In the genomic region with DNA sequence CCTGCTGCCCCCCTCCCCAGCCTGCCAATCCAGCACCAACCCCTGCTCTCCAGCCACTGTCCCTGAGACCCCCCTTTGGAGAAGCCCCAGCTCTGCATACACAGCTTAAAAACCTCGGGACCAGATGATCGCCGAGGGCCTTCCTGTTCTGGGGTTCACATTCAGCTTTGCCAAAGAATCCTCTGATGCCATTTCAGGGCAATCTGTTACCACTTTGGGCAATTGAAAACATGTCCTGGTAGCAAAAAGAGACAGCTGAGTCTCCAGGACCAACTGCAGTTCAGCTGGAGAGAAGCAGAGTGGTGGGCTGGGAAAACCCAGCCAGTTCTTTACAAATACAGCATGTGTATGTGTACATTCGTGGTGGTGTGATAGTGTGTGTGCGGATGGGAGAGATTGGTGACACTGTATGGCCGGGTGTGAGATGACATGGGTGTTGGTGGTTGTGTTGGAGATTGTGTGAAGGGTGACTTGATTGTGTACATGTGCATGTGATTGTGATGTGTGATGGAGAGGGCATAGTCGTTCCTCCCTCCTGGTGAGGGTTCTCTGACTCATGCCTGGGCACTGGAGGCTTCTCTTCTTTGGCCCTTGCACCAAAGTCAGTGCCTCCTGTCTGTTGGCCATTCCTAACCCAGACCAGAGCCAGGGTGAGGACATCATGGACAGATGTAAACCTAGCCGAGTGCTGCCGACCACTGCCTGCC, we compare ENCODE assay signal across 22 cellular contexts. TPM values are rescaled to one million over a fixed set of nuclear protein-coding genes. Genes with fewer than 3 reads are reported as not detected.
A peak's percentile ranks its signal among the peaks of the same experiment; 100 is the strongest.
DNase-seq lines count a peak whose midpoint lies in the region; ATAC-seq and TF ChIP-seq lines count a peak whose summit lies in the region.
"Had no signal": no experiment of that assay in that cellular context is flagged by ENCODE, and none has a peak within 500 bp of the region (broad histone marks: within the 10 kb centered on the region; RNA-seq: fewer than 3 reads in every experiment).

No MANE protein-coding gene starts in this region.

- no peak overlapping the region for H3K4me3 Mint-ChIP-seq in WTC11
- H3K4me3 Mint-ChIP-seq: activated CD4-positive, alpha-beta T cell treated with anti-CD3 and anti-CD28 coated beads, Interleukin-2, amount 10 ng/mL, durations not matched to agents 24 days and 14 days; GM23338; neural progenitor cell; T-helper 1 cell treated with Interleukin-12 subunit alpha and Interleukin-12 subunit beta and Interleukin-4 antibody, amounts not matched to agents 30 μg/mL and 1 μg/mL, for 36 hours had no signal

- H3K4me3 ChIP-seq in BLaER1 (no peak overlapping the region), testis (no peak overlapping the region)
- H3K4me3 ChIP-seq: GM23338, left lung, mucosa of descending colon, neural progenitor cell had no signal

- DNase-seq in WTC11 (ENCODE audit: low spot score) (no peak), fibroblast of peridontal ligament (ENCODE audit: extremely low read depth) (peak; percentile 44), testis (no peak), posterior vena cava (ENCODE audit: low spot score) (no peak), NCI-H345 treated with DMSO at 0.1 percent for 48 hours (lab: John Stamatoyannopoulos, UW; ENCODE audit: unreplicated experiment) (no peak), SKM-1 (lab: John Stamatoyannopoulos, UW; ENCODE audit: unreplicated experiment) (no peak)
- DNase-seq: activated CD4-positive, alpha-beta T cell treated with anti-CD3 and anti-CD28 coated beads, Interleukin-2, amount 10 ng/mL, durations not matched to agents 24 days and 14 days; activated CD8-positive, alpha-beta memory T cell treated with anti-CD3 and anti-CD28 coated beads, Interleukin-2, amount 50 U/mL, for 48 hours; activated gamma-delta T cell treated with Interleukin-2 at 50 U/mL for 16 hours; effector CD4-positive, alpha-beta T cell; head of caudate nucleus; mucosa of descending colon; NCI-H748 treated with DMSO at 0.1 percent for 48 hours; OCI-M1; SHP77 treated with DMSO at 0.1 percent for 48 hours; substantia nigra had no signal

- no peaks in the 10 kb centered on the region for H3K36me3 Mint-ChIP-seq in WTC11

- CTCF ChIA-PET in WTC11 (lab: Charles Lee): interaction anchor here (1.2 to 2.2 kb wide), 2 partner anchors 40 to 76 kb away, joined by 3 to 11 read pairs; no protein-coding TSS in a partner anchor

- no peaks in the 10 kb centered on the region for H3K27me3 Mint-ChIP-seq in WTC11 (ENCODE audit: low read depth)
- H3K27me3 Mint-ChIP-seq: activated CD4-positive, alpha-beta T cell treated with anti-CD3 and anti-CD28 coated beads, Interleukin-2, amount 10 ng/mL, durations not matched to agents 24 days and 14 days had no signal

- intact Hi-C loops in testis (cut with DNase I; ENCODE audit: low total_unique reads) (no loop called here), posterior vena cava (cut with DNase I) (no loop called here)

- no peaks in the 10 kb centered on the region for H4K20me1 ChIP-seq in BLaER1

- H3K4me1 ChIP-seq in BLaER1: peaks cover 81% of the 10 kb centered on the region
- H3K4me1 ChIP-seq in testis: peaks cover 22% of the 10 kb centered on the region

- peak overlapping the region; percentile 56; the same call in 1 of the 2 replicates for H3K9ac ChIP-seq in BLaER1
- H3K9ac ChIP-seq: neural progenitor cell had no signal

- WGBS in testis, 2 donors: 74 to 79% methylated on average over 9 of the region's 9 CpGs

- H3K9me3 Mint-ChIP-seq in WTC11: no peaks in the 10 kb centered on the region
- H3K9me3 Mint-ChIP-seq: activated CD4-positive, alpha-beta T cell treated with anti-CD3 and anti-CD28 coated beads, Interleukin-2, amount 10 ng/mL, durations not matched to agents 24 days and 14 days; GM23338; neural progenitor cell; T-helper 1 cell treated with Interleukin-12 subunit alpha and Interleukin-12 subunit beta and Interleukin-4 antibody, amounts not matched to agents 30 μg/mL and 1 μg/mL, for 36 hours had no signal

- TF ChIP-seq CTCF in WTC11 (IDR thresholded peaks at IDR 0.05) (no peak), testis (IDR thresholded peaks at IDR 0.05) (no peak)

- ATAC-seq in WTC11: no peak
- ATAC-seq: esophagus mucosa, GM23338, left lung, mucosa of descending colon had no signal

- peak overlapping the region; percentile 58 for H3K27ac ChIP-seq in BLaER1
- peak overlapping the region; percentile 33 to 70 for H3K27ac ChIP-seq in testis
- H3K27ac ChIP-seq: left lung had no signal

- H3K4me1 Mint-ChIP-seq in WTC11: no peaks in the 10 kb centered on the region
- H3K4me1 Mint-ChIP-seq: activated CD4-positive, alpha-beta T cell treated with anti-CD3 and anti-CD28 coated beads, Interleukin-2, amount 10 ng/mL, durations not matched to agents 24 days and 14 days; GM23338 had no signal

- H3K36me3 ChIP-seq in BLaER1: no peaks in the 10 kb centered on the region
- no peaks in the 10 kb centered on the region for H3K36me3 ChIP-seq in testis (ENCODE audit: low read depth, missing control alignments)
- H3K36me3 ChIP-seq: left lung, neural progenitor cell had no signal

- H3K27ac Mint-ChIP-seq in WTC11: peak overlapping the region; percentile 1
- H3K27ac Mint-ChIP-seq: activated CD4-positive, alpha-beta T cell treated with anti-CD3 and anti-CD28 coated beads, Interleukin-2, amount 10 ng/mL, durations not matched to agents 24 days and 14 days; GM23338; T-helper 1 cell treated with Interleukin-12 subunit alpha and Interleukin-12 subunit beta and Interleukin-4 antibody, amounts not matched to agents 30 μg/mL and 1 μg/mL, for 36 hours had no signal

- H3K9me3 ChIP-seq in BLaER1 (no peaks in the 10 kb centered on the region), testis (no peaks in the 10 kb centered on the region)
- H3K9me3 ChIP-seq: left lung, mucosa of descending colon had no signal

- peak overlapping the region; percentile 84 for H3K4me2 ChIP-seq in BLaER1
- H3K4me2 ChIP-seq: GM23338 had no signal

- H3K27me3 ChIP-seq in BLaER1 (no peaks in the 10 kb centered on the region), testis (no peaks in the 10 kb centered on the region)
- H3K27me3 ChIP-seq: left lung, neural progenitor cell had no signal

- no peak for TF ChIP-seq POLR2A in testis (IDR thresholded peaks at IDR 0.05)

- POLR2A ChIA-PET in WTC11 (lab: Charles Lee): no interaction called here

TF ChIP-seq in WTC11, 78 proteins besides CTCF, POLR2A, EP300 and RAD21 (continues in another document):
- TF ChIP-seq ZNF396 (CRISPR knock-in tag; IDR thresholded peaks at IDR 0.05; ENCODE audit: borderline replicate concordance) (no peak), ZNF121 (CRISPR knock-in tag; IDR thresholded peaks at IDR 0.05) (no peak), KAT7 (CRISPR knock-in tag; IDR thresholded peaks at IDR 0.05; ENCODE audit: borderline replicate concordance) (no peak), MYBL2 (CRISPR knock-in tag; IDR thresholded peaks at IDR 0.05) (no peak), JUN (CRISPR knock-in tag; IDR thresholded peaks at IDR 0.05) (no peak)
- TF ChIP-seq, protein P1, sequence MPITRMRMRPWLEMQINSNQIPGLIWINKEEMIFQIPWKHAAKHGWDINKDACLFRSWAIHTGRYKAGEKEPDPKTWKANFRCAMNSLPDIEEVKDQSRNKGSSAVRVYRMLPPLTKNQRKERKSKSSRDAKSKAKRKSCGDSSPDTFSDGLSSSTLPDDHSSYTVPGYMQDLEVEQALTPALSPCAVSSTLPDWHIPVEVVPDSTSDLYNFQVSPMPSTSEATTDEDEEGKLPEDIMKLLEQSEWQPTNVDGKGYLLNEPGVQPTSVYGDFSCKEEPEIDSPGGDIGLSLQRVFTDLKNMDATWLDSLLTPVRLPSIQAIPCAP (CRISPR knock-in tag; IDR thresholded peaks at IDR 0.05): no peak
- TF ChIP-seq, protein P2, sequence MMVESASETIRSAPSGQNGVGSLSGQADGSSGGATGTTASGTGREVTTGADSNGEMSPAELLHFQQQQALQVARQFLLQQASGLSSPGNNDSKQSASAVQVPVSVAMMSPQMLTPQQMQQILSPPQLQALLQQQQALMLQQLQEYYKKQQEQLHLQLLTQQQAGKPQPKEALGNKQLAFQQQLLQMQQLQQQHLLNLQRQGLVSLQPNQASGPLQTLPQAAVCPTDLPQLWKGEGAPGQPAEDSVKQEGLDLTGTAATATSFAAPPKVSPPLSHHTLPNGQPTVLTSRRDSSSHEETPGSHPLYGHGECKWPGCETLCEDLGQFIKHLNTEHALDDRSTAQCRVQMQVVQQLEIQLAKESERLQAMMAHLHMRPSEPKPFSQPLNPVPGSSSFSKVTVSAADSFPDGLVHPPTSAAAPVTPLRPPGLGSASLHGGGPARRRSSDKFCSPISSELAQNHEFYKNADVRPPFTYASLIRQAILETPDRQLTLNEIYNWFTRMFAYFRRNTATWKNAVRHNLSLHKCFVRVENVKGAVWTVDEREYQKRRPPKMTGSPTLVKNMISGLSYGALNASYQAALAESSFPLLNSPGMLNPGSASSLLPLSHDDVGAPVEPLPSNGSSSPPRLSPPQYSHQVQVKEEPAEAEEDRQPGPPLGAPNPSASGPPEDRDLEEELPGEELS (CRISPR knock-in tag; IDR thresholded peaks at IDR 0.05): no peak
- TF ChIP-seq, protein P3, sequence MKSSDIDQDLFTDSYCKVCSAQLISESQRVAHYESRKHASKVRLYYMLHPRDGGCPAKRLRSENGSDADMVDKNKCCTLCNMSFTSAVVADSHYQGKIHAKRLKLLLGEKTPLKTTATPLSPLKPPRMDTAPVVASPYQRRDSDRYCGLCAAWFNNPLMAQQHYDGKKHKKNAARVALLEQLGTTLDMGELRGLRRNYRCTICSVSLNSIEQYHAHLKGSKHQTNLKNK (CRISPR knock-in tag; IDR thresholded peaks at IDR 0.05): no peak
- TF ChIP-seq, protein P4, sequence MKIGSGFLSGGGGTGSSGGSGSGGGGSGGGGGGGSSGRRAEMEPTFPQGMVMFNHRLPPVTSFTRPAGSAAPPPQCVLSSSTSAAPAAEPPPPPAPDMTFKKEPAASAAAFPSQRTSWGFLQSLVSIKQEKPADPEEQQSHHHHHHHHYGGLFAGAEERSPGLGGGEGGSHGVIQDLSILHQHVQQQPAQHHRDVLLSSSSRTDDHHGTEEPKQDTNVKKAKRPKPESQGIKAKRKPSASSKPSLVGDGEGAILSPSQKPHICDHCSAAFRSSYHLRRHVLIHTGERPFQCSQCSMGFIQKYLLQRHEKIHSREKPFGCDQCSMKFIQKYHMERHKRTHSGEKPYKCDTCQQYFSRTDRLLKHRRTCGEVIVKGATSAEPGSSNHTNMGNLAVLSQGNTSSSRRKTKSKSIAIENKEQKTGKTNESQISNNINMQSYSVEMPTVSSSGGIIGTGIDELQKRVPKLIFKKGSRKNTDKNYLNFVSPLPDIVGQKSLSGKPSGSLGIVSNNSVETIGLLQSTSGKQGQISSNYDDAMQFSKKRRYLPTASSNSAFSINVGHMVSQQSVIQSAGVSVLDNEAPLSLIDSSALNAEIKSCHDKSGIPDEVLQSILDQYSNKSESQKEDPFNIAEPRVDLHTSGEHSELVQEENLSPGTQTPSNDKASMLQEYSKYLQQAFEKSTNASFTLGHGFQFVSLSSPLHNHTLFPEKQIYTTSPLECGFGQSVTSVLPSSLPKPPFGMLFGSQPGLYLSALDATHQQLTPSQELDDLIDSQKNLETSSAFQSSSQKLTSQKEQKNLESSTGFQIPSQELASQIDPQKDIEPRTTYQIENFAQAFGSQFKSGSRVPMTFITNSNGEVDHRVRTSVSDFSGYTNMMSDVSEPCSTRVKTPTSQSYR (CRISPR knock-in tag; IDR thresholded peaks at IDR 0.05): no peak

RNA-seq across cellular contexts. Expression of a gene that starts 48.5 kb away (rescaled TPM):
- total RNA-seq in WTC11 (2021): 0.81 to 1.4 TPM (median 1.1 TPM) in 3 replicates
- total RNA-seq in testis: 10 to 100 TPM; 15.2 to 28.1 TPM
- 55.8 TPM for polyA plus RNA-seq in testis (ENCODE audit: insufficient read depth, low read depth, low replicate concordance)
- total RNA-seq in posterior vena cava: 100 to 1,000 TPM; 388 to 422 TPM
- total RNA-seq: activated CD4-positive, alpha-beta T cell treated with anti-CD3 and anti-CD28 coated beads, Interleukin-2, amount 10 ng/mL, durations not matched to agents 24 days and 14 days had no signal
- polyA plus RNA-seq: GM23338 had no signal

Comparison
In these comparisons a context has a peak if more than half of its experiments do, and no peak if none do; other contexts are left out.
1. RNA of a gene that starts 48.5 kb away (total RNA-seq): 388 to 422 TPM in posterior vena cava; 15.2 to 28.1 TPM in testis and 0.81 to 1.4 TPM in WTC11; every median in the first group is over 10 times any median in the second.